Comparison of ENCODE assay signal across 8 cellular contexts in genomic region chr18:79405019-79405780, GRCh38. TPM values are rescaled to one million over a fixed set of nuclear protein-coding genes. Genes with fewer than 3 reads are reported as not detected.
DNase-seq lines count a peak whose midpoint lies in the region; ATAC-seq and TF ChIP-seq lines count a peak whose summit lies in the region.

No MANE protein-coding gene starts in this region.

- H3K4me3 Mint-ChIP-seq in activated T-helper 17 cell treated with anti-CD3 and anti-CD28 coated beads, Interleukin-2, amount 50 U/mL, for 72 hours, result peak overlapping the region; percentile 97
- no peak overlapping the region for H3K4me3 Mint-ChIP-seq in type B pancreatic cell

- H3K27ac ChIP-seq in WERI-Rb-1, result no peak overlapping the region

- TF ChIP-seq CTCF in mucosa of descending colon (IDR thresholded peaks at IDR 0.05), result no peak
- TF ChIP-seq CTCF in type B pancreatic cell (conservative IDR thresholded peaks at IDR 0.05), result no peak
- no peak for TF ChIP-seq CTCF in WERI-Rb-1 (IDR thresholded peaks at IDR 0.05; ENCODE audit: low read depth, low read length)
- TF ChIP-seq CTCF in GM13976 (IDR thresholded peaks at IDR 0.05; ENCODE audit: borderline replicate concordance, control extremely low read depth, extremely low read depth, insufficient read depth, missing control alignments), result no peak

- H3K4me1 Mint-ChIP-seq in activated T-helper 17 cell treated with anti-CD3 and anti-CD28 coated beads, Interleukin-2, amount 50 U/mL, for 72 hours, result peaks cover 36% of the 10 kb centered on the region
- peaks cover 31% of the 10 kb centered on the region for H3K4me1 Mint-ChIP-seq in type B pancreatic cell (ENCODE audit: unreplicated experiment)

- H3K36me3 ChIP-seq in mucosa of descending colon (ENCODE audit: low read depth), result no peaks in the 10 kb centered on the region
- peaks cover 22% of the 10 kb centered on the region for H3K36me3 ChIP-seq in WERI-Rb-1

- H3K27ac Mint-ChIP-seq in activated T-helper 17 cell treated with anti-CD3 and anti-CD28 coated beads, Interleukin-2, amount 50 U/mL, for 72 hours, result peak overlapping the region; percentile 99
- H3K27ac Mint-ChIP-seq in type B pancreatic cell, result peak overlapping the region; percentile 59

- H3K9me3 ChIP-seq in mucosa of descending colon (no peaks in the 10 kb centered on the region), WERI-Rb-1 (ENCODE audit: severe bottlenecking) (no peaks in the 10 kb centered on the region)

- peak; percentile 56 for DNase-seq in activated T-cell treated with anti-CD3 and anti-CD28 coated beads for 24 hours (ENCODE audit: low read depth)
- DNase-seq in activated T-cell treated with anti-CD3 and anti-CD28 coated beads for 4 hours, result no peak
- DNase-seq in mucosa of descending colon, result peak in 2 of 3 donors; percentile 28 to 53
- DNase-seq in type B pancreatic cell (ENCODE audit: extremely low spot score, unreplicated experiment), result no peak
- DNase-seq in WERI-Rb-1, result no peak
- no peak for DNase-seq in GM13976 (ENCODE audit: low spot score)

- H3K4me3 ChIP-seq in mucosa of descending colon, result no peak overlapping the region
- H3K4me3 ChIP-seq in WERI-Rb-1 (ENCODE audit: low read depth, low read length), result no peak overlapping the region

- H3K27me3 ChIP-seq in WERI-Rb-1 (ENCODE audit: insufficient read depth, low read depth, severe bottlenecking), result no peaks in the 10 kb centered on the region

- in situ Hi-C loops in GM13976 (cut with MboI; ENCODE audit: low sequenced_read_pairs, unreplicated experiment), result loop anchor here (10.0 kb wide), 1 partner anchor 110 kb away; no protein-coding TSS in a partner anchor

- peak; percentile 67 for ATAC-seq in activated T-helper 17 cell treated with anti-CD3 and anti-CD28 coated beads, Interleukin-2, amount 50 U/mL, for 72 hours (replicated peaks)
- ATAC-seq in mucosa of descending colon (no peak), GM18519 (IDR thresholded peaks at IDR 0.05; ENCODE audit: low FRiP score, unreplicated experiment) (no peak)

- H3K9me3 Mint-ChIP-seq in activated T-helper 17 cell treated with anti-CD3 and anti-CD28 coated beads, Interleukin-2, amount 50 U/mL, for 72 hours, result no peaks in the 10 kb centered on the region
- peaks cover 4% of the 10 kb centered on the region for H3K9me3 Mint-ChIP-seq in type B pancreatic cell

- H3K36me3 Mint-ChIP-seq in activated T-helper 17 cell treated with anti-CD3 and anti-CD28 coated beads, Interleukin-2, amount 50 U/mL, for 72 hours (ENCODE audit: low read depth), result peaks cover 72% of the 10 kb centered on the region
- H3K36me3 Mint-ChIP-seq in type B pancreatic cell, result peaks cover 5% of the 10 kb centered on the region

- H3K27me3 Mint-ChIP-seq in activated T-helper 17 cell treated with anti-CD3 and anti-CD28 coated beads, Interleukin-2, amount 50 U/mL, for 72 hours, result no peaks in the 10 kb centered on the region
- peaks cover 17% of the 10 kb centered on the region for H3K27me3 Mint-ChIP-seq in type B pancreatic cell

- intact Hi-C loops in mucosa of descending colon (cut with DNase I, micrococcal nuclease), result no loop called here

- H3K4me1 ChIP-seq in mucosa of descending colon (ENCODE audit: low read depth), result peaks cover 14% of the 10 kb centered on the region

RNA-seq across cellular contexts. Expression of gene NFATC1, which starts 9.5 kb away (rescaled TPM):
- total RNA-seq in activated T-helper 17 cell treated with anti-CD3 and anti-CD28 coated beads, Interleukin-2, amount 50 U/mL, for 72 hours, result 10 to 100 TPM; 20.3 to 79.3 TPM
- total RNA-seq in mucosa of descending colon (10 to 100 TPM in 1 of 3 donors, 1 to 10 TPM in 2; 2.9 to 12.9 (median 4.6) TPM), type B pancreatic cell (ENCODE audit: low replicate concordance) (2.7 and 6.1 TPM in 2 replicates)

Comparison
In these comparisons a context has a peak if more than half of its experiments do, and no peak if none do; other contexts are left out.
1. DNase-seq: peak in activated T-cell treated with anti-CD3 and anti-CD28 coated beads for 24 hours (single experiment) and mucosa of descending colon (2 of 3); none in activated T-cell treated with anti-CD3 and anti-CD28 coated beads for 4 hours (single experiment), type B pancreatic cell (single experiment), WERI-Rb-1 (single experiment) and GM13976 (single experiment).